1 cellular context compared by ENCODE assay signal in genomic region chr3:113625724-113626348, GRCh38.
TF ChIP-seq lines count a peak whose summit lies in the region.

No MANE protein-coding gene starts in this region.

TF ChIP-seq in K562, 482 proteins besides CTCF, POLR2A, EP300 and RAD21 (continued from another document):
- TF ChIP-seq ZNF280B (CRISPR knock-in tag; IDR thresholded peaks at IDR 0.05) = no peak
- TF ChIP-seq ZNF707 (CRISPR knock-in tag; conservative IDR thresholded peaks at IDR 0.05) = no peak
- TF ChIP-seq TFE3 (CRISPR knock-in tag; IDR thresholded peaks at IDR 0.05) = no peak
